In the genomic region with DNA sequence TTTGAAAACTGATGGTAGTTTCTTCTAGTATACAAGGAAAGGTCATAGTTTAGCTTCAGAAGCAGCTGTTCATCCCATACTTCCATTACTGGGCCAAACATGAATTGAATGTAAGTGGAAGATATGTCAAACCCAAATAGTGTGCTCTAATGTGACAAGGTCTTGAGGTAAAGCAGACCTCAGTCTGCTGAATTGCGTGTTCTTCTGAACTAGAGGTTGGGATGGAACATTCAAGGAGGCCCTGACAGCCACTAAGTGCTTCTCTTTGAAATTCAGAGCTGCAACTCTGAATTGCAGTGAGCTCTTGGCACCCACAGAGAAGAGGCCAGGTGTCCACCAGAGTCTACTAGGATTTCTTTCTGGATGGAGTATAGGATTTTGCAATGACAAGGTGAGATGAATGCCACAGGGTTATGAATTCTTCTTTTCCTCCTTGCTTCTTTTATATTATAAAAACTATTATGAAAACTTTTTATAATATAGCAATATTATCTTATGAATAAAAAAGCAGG, we compare ENCODE assay signal across 8 cellular contexts.
"Had no signal": no experiment of that assay in that cellular context is flagged by ENCODE, and none has a peak within 500 bp of the region (broad histone marks: within the 10 kb centered on the region; RNA-seq: fewer than 3 reads in every experiment).

No MANE protein-coding gene starts in this region.

- FAIRE-seq: HepG2, HTR-8/SVneo, K562 had no signal

- H3K4me3 ChIP-seq: K562 had no signal

- DNase-seq: IMR-90, KBM-7, KG1 had no signal

- ATAC-seq: HepG2, K562 had no signal

- H3K27ac ChIP-seq: HL-60, KMS-11 had no signal
